ENCODE assay signal across 23 cellular contexts in the genomic region with DNA sequence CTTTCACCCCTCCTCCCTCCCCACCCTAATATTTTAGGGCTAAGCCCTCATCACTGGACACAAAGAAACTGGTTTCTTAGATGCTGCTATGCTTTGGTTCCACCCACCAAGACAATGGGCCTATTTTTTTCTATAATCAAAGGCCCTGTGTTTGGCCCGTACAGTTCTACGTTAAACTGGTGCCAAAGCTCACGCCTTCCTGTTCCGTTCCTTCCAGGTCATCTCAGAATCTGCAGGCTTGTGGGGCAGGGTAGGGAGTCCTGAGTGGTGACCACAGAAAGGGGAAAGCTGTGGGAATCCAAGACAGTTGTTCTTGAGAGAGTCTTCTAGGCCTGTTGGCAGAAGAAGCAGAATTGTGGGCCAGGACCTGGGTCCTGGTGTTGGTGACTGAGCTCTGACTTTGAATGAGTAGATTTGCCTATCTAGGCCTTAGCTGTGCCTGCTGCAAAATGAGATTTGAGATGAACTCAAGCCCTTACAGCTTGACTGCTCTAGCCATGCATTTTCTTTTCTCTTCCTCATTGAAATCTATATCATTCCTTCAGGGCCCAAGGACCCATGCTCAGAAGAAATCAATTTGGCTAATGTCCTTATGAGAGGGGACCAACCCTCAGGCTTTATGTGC. TPM values are rescaled to one million over a fixed set of nuclear protein-coding genes. Genes with fewer than 3 reads are reported as not detected.
DNase-seq lines count a peak whose midpoint lies in the region; TF ChIP-seq lines count a peak whose summit lies in the region.
"Had no signal": no experiment of that assay in that cellular context is flagged by ENCODE, and none has a peak within 500 bp of the region (broad histone marks: within the 10 kb centered on the region; RNA-seq: fewer than 3 reads in every experiment).

No MANE protein-coding gene starts in this region.

- intact Hi-C loops in stomach (cut with DNase I; ENCODE audit: low total_unique reads), result no loop called here

- TF ChIP-seq CTCF in stomach (IDR thresholded peaks at IDR 0.05), result no peak

- DNase-seq in NCI-H526 (lab: John Stamatoyannopoulos, UW) (peak; percentile 69 to 71), anterior cingulate cortex (lab: John Stamatoyannopoulos, UW) (peak in 48 of 58 donors; percentile 4 to 89 (median 46)), hypothalamus (lab: John Stamatoyannopoulos, UW) (peak in 41 of 51 donors; percentile 3 to 91 (median 47)), superior temporal gyrus (ENCODE audit: extremely low spot score) (peak; percentile 96), NCI-H1105 treated with DMSO at 0.1 percent for 48 hours (lab: John Stamatoyannopoulos, UW) (no peak), NCI-H2171 (lab: John Stamatoyannopoulos, UW) (no peak), stomach (no peak)
- DNase-seq: activated CD4-positive, alpha-beta T cell treated with anti-CD3 and anti-CD28 coated beads for 36 hours; activated CD8-positive, alpha-beta memory T cell treated with anti-CD3 and anti-CD28 coated beads, Interleukin-2, amount 50 U/mL, for 4 hours; activated naive CD4-positive, alpha-beta T cell treated with anti-CD3 and anti-CD28 coated beads, Interleukin-2, amount 10 ng/mL, durations not matched to agents 7 days and 5 days; brain microvascular endothelial cell; DND-41; effector memory CD8-positive, alpha-beta T cell; NCI-H187; NCI-H446; SIG-M5; stimulated activated CD4-positive, alpha-beta T cell treated with anti-CD3 and anti-CD28 coated beads, Interleukin-4, amount 100 ng/mL, for 24 hours; stimulated activated CD8-positive, alpha-beta memory T cell treated with anti-CD3 and anti-CD28 coated beads, Interleukin-4, amount 100 ng/mL, for 48 hours; thyroid gland had no signal

- 37 to 58% (median 48%) methylated on average over 4 of the region's 4 CpGs for WGBS in stomach, 5 donors

- H3K4me1 ChIP-seq in stomach, result peaks cover 0 to 21% (median 2%) of the 10 kb centered on the region in 4 donors

- no peaks in the 10 kb centered on the region for H3K9me3 ChIP-seq in stomach
- H3K9me3 ChIP-seq: thyroid gland had no signal

- no peak for TF ChIP-seq POLR2A in stomach (IDR thresholded peaks at IDR 0.05)

- no peaks in the 10 kb centered on the region for H3K27me3 ChIP-seq in stomach
- H3K27me3 ChIP-seq: brain microvascular endothelial cell, neural progenitor cell, thyroid gland had no signal

- TF ChIP-seq EP300 in stomach (IDR thresholded peaks at IDR 0.05), result no peak

- H3K36me3 ChIP-seq in stomach, result no peaks in the 10 kb centered on the region
- H3K36me3 ChIP-seq: brain microvascular endothelial cell, neural progenitor cell, thyroid gland had no signal

- H3K4me3 ChIP-seq in stomach, result no peak overlapping the region
- H3K4me3 ChIP-seq: neural progenitor cell, thyroid gland had no signal

- H3K27ac ChIP-seq in stomach, result peak overlapping the region in 2 of 5 donors; percentile 7 to 40
- H3K27ac ChIP-seq: brain microvascular endothelial cell, neural progenitor cell, thyroid gland had no signal

RNA-seq across cellular contexts. Expression of a gene that starts 19.1 kb away (rescaled TPM):
- 100 to 1,000 TPM in 1 of 5 donors, 10 to 100 TPM in 2, 1 to 10 TPM in 1, not detected in 1; 7.6 to 208 (median 35.9) TPM for total RNA-seq in stomach
- 100 to 1,000 TPM; 107 to 518 (median 441) TPM for polyA plus RNA-seq in stomach
- total RNA-seq: activated CD4-positive, alpha-beta T cell treated with anti-CD3 and anti-CD28 coated beads for 36 hours; lung microvascular endothelial cell; M059J; thyroid gland had no signal
- polyA plus RNA-seq: CD14-positive monocyte had no signal

RNA-seq across cellular contexts. Expression of a gene that starts 34.6 kb away (rescaled TPM):
- total RNA-seq in stomach, result 100 to 1,000 TPM in 1 of 5 donors, 10 to 100 TPM in 2, 1 to 10 TPM in 2; 3.1 to 139 (median 13.6) TPM
- 10 to 100 TPM in 1 of 3 donors, 1 to 10 TPM in 2; 7.3 to 15.7 (median 7.5) TPM for polyA plus RNA-seq in stomach
- polyA plus RNA-seq: CD14-positive monocyte had no signal

Comparison
In these comparisons a context has a peak if more than half of its experiments do, and no peak if none do; other contexts are left out.
1. DNase-seq: peak in NCI-H526 (2 of 2), anterior cingulate cortex (48 of 58), hypothalamus (41 of 51) and superior temporal gyrus (single experiment); none in NCI-H1105 treated with DMSO at 0.1 percent for 48 hours (single experiment), NCI-H2171 (single experiment) and stomach (single experiment).